ENCODE assay signal across 1 cellular context in genomic region chr19:3194063-3194702, GRCh38.
TF ChIP-seq lines count a peak whose summit lies in the region.

No MANE protein-coding gene starts in this region.

TF ChIP-seq in IMR-90, 13 proteins besides CTCF, POLR2A, EP300 and RAD21 (continued from another document):
- TF ChIP-seq RCOR1 (IDR thresholded peaks at IDR 0.05; ENCODE audit: insufficient replicate concordance, low read length) (no peak), SMC3 (IDR thresholded peaks at IDR 0.05; ENCODE audit: low read depth, low read length) (no peak), CHD1 (IDR thresholded peaks at IDR 0.05; ENCODE audit: low read depth, low read length) (no peak), CEBPB (IDR thresholded peaks at IDR 0.05; ENCODE audit: low read depth, low read length) (no peak), MXI1 (IDR thresholded peaks at IDR 0.05; ENCODE audit: borderline replicate concordance, low read depth, low read length) (no peak)
